In the genomic region with DNA sequence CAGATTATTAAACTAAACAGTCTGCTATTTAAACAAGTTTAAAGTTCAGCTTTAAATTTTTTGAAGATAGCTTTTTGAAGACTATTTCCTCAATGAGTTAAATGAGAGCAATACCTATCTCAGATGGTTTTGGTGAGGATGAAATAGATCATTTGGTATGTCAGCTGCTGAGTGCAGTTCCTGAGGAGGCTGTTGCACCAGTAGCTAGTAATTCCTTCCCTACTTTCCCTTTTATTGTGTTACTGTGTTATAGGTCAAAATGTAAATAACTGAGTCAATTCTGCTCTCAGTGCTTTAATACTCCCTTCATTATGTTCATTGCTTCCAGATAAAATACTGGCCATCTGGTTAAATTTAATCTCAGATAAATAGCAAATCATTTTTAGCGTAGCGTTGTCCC, we compare ENCODE assay signal across 21 cellular contexts. TPM values are rescaled to one million over a fixed set of nuclear protein-coding genes. Genes with fewer than 3 reads are reported as not detected.
"Had no signal": no experiment of that assay in that cellular context is flagged by ENCODE, and none has a peak within 500 bp of the region (broad histone marks: within the 10 kb centered on the region; RNA-seq: fewer than 3 reads in every experiment).

No MANE protein-coding gene starts in this region.

- DNase-seq: effector memory CD4-positive, alpha-beta T cell; gastrocnemius medialis; heart right ventricle; hypothalamus; left ventricle myocardium inferior; lower lobe of right lung; nucleus accumbens; ovary; right cardiac atrium; small intestine; stimulated activated CD4-positive, alpha-beta T cell treated with anti-CD3 and anti-CD28 coated beads, Interleukin-4, amount 100 ng/mL, for 1 hour; tibial artery; upper lobe of left lung; uterus had no signal

- H3K4me2 ChIP-seq: neural progenitor cell had no signal

- H3K27ac ChIP-seq: epithelial cell of prostate, gastrocnemius medialis, heart right ventricle, left ventricle myocardium inferior, lower lobe of right lung, neural progenitor cell, ovary, tibial artery, upper lobe of left lung, uterus had no signal

- ATAC-seq: gastrocnemius medialis; heart right ventricle; lower lobe of right lung; natural killer cell treated with Interleukin-12 subunit alpha and Interleukin-12 subunit beta and Interleukin-15 and Interleukin-18, amount 100 ng/mL, for 72 hours; right cardiac atrium; stimulated activated memory B cell treated with anti-CD40 and anti-IgM and Interleukin-4, amounts not matched to agents 10 μg/mL and 1 μg/mL and 100 μg/mL, for 72 hours had no signal

- H3K36me3 ChIP-seq: esophagus muscularis mucosa, gastrocnemius medialis, heart right ventricle, left ventricle myocardium inferior, lower lobe of right lung, neural progenitor cell, ovary, tibial artery, upper lobe of left lung, uterus had no signal

- H3K4me3 ChIP-seq: esophagus muscularis mucosa, gastrocnemius medialis, heart right ventricle, left ventricle myocardium inferior, lower lobe of right lung, neural progenitor cell, ovary, tibial artery, upper lobe of left lung, uterus had no signal

- FAIRE-seq: endometrium, islet of Langerhans, small intestine had no signal

- H3K9me3 ChIP-seq: esophagus muscularis mucosa, gastrocnemius medialis, heart right ventricle, left ventricle myocardium inferior, lower lobe of right lung, ovary, tibial artery, upper lobe of left lung, uterus had no signal

- H3K4me1 ChIP-seq: gastrocnemius medialis, lower lobe of right lung, upper lobe of left lung, uterus had no signal

RNA-seq across cellular contexts. Expression of gene BMPR1B, which starts 48.6 kb away (rescaled TPM):
- total RNA-seq: natural killer cell treated with Interleukin-12 subunit alpha and Interleukin-12 subunit beta and Interleukin-15 and Interleukin-18, amount 100 ng/mL, for 72 hours had no signal
